In genomic region chr2:9303528-9304225, GRCh38 we compare ENCODE assay signal across 11 cellular contexts.
"Had no signal": no experiment of that assay in that cellular context is flagged by ENCODE, and none has a peak within 500 bp of the region (broad histone marks: within the 10 kb centered on the region; RNA-seq: fewer than 3 reads in every experiment).

No MANE protein-coding gene starts in this region.

- ATAC-seq: T-helper 17 cell, WTC11 had no signal

- H3K36me3 ChIP-seq: prostate gland had no signal

- H3K4me3 Mint-ChIP-seq: activated CD4-positive, alpha-beta T cell treated with anti-CD3 and anti-CD28 coated beads, Interleukin-2, amount 10 ng/mL, durations not matched to agents 24 days and 14 days; dendritic cell treated with granulocyte-macrophage colony-stimulating factor and Interleukin-4, amounts not matched to agents 40 ng/mL and 50 ng/mL, for 4 days; T-helper 17 cell; type B pancreatic cell; WTC11 had no signal

- H3K4me3 ChIP-seq: adrenal gland, prostate gland had no signal

- H3K9me3 Mint-ChIP-seq: activated CD4-positive, alpha-beta T cell treated with anti-CD3 and anti-CD28 coated beads, Interleukin-2, amount 10 ng/mL, durations not matched to agents 24 days and 14 days; dendritic cell treated with granulocyte-macrophage colony-stimulating factor and Interleukin-4, amounts not matched to agents 40 ng/mL and 50 ng/mL, for 4 days; type B pancreatic cell; WTC11 had no signal

- H3K27me3 ChIP-seq: adrenal gland had no signal

- DNase-seq: activated CD4-positive, alpha-beta T cell treated with anti-CD3 and anti-CD28 coated beads, Interleukin-2, amount 10 ng/mL, durations not matched to agents 24 days and 14 days; activated CD8-positive, alpha-beta memory T cell treated with anti-CD3 and anti-CD28 coated beads for 24 hours; activated naive CD4-positive, alpha-beta T cell treated with anti-CD3 and anti-CD28 coated beads, Interleukin-2, amount 50 U/mL, for 16 hours; activated T-cell treated with anti-CD3 and anti-CD28 coated beads for 4 hours; adrenal gland; SIG-M5; T-helper 17 cell had no signal

- H3K36me3 Mint-ChIP-seq: WTC11 had no signal

- H3K27ac Mint-ChIP-seq: activated CD4-positive, alpha-beta T cell treated with anti-CD3 and anti-CD28 coated beads, Interleukin-2, amount 10 ng/mL, durations not matched to agents 24 days and 14 days; dendritic cell treated with granulocyte-macrophage colony-stimulating factor and Interleukin-4, amounts not matched to agents 40 ng/mL and 50 ng/mL, for 4 days; T-helper 17 cell; type B pancreatic cell; WTC11 had no signal

- H3K4me1 Mint-ChIP-seq: activated CD4-positive, alpha-beta T cell treated with anti-CD3 and anti-CD28 coated beads, Interleukin-2, amount 10 ng/mL, durations not matched to agents 24 days and 14 days had no signal

- H3K27me3 Mint-ChIP-seq: dendritic cell treated with granulocyte-macrophage colony-stimulating factor and Interleukin-4, amounts not matched to agents 40 ng/mL and 50 ng/mL, for 4 days; type B pancreatic cell had no signal

- H3K27ac ChIP-seq: adrenal gland, prostate gland had no signal

- H3K4me1 ChIP-seq: adrenal gland, prostate gland had no signal

- H3K9me3 ChIP-seq: adrenal gland, prostate gland had no signal
